15 cellular contexts compared by ENCODE assay signal in the genomic region with DNA sequence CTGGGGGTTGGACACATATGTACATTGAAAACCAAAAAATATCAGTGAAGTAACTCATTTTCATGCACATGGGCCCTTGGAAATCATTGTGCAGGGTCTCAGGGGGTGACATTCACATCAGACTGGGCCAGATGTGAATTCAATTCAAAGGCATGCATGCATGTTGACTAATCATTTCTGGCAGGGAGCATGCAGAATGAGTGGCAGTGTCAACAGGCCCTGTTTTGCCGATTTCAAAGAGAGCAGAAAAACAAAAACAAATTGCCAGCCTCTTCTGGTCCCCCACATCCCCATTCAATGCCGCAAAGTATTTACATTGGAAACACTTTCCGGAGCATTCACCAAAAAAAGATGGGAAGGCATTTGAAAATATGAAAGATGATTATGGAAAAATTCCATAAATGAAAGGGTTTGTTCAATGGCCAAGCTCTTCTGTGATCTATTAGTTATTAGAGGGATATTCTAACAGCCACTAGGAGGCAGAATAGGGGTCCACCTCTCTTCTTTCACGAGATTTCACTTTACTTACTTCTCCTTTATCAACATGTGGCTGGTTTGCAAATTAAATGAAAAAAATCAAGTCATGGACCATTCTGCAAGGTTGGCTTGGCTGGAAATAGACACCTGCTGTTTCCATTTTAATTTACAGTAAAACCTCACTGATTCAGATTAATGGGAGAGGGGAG.
DNase-seq lines count a peak whose midpoint lies in the region; ATAC-seq and TF ChIP-seq lines count a peak whose summit lies in the region.
"Had no signal": no experiment of that assay in that cellular context is flagged by ENCODE, and none has a peak within 500 bp of the region (broad histone marks: within the 10 kb centered on the region; RNA-seq: fewer than 3 reads in every experiment).

No MANE protein-coding gene starts in this region.

- no peaks in the 10 kb centered on the region for H3K27me3 ChIP-seq in osteoblast (ENCODE audit: insufficient read depth, low read length)

- no peaks in the 10 kb centered on the region for H3K9me3 ChIP-seq in osteoblast (ENCODE audit: low read depth, low read length)

- no peaks in the 10 kb centered on the region for H3K36me3 ChIP-seq in osteoblast (ENCODE audit: insufficient read depth, low read length)

- ATAC-seq in HG03097 (IDR thresholded peaks at IDR 0.05; ENCODE audit: low FRiP score, unreplicated experiment): no peak
- ATAC-seq: activated CD8-positive, alpha-beta T cell treated with anti-CD3 and anti-CD28 coated beads, Interleukin-2, amount 10 ng/mL, durations not matched to agents 7 days and 5 days; HepG2; natural killer cell had no signal

- H3K79me2 ChIP-seq in osteoblast (ENCODE audit: insufficient read depth, low read length): no peaks in the 10 kb centered on the region

- no peak overlapping the region for H3K4me2 ChIP-seq in osteoblast (ENCODE audit: insufficient read depth, low read length)

- H4K20me1 ChIP-seq in osteoblast (ENCODE audit: insufficient read depth, low read length): no peaks in the 10 kb centered on the region

- DNase-seq in DMS 273 (lab: John Stamatoyannopoulos, UW; ENCODE audit: unreplicated experiment) (peak; percentile 10), DMS 273 treated with DMSO at 0.1 percent for 48 hours (lab: John Stamatoyannopoulos, UW) (no peak), Kasumi-1 (lab: John Stamatoyannopoulos, UW) (peak; percentile 8 to 19), choroid plexus epithelial cell (ENCODE audit: low read depth) (peak; percentile 6), osteoblast (ENCODE audit: insufficient read length, low spot score, missing footprints) (no peak), GDM1 (lab: John Stamatoyannopoulos, UW) (no peak), NCI-H1092 treated with DMSO at 0.1 percent for 48 hours (lab: John Stamatoyannopoulos, UW) (no peak)
- DNase-seq: activated CD8-positive, alpha-beta T cell treated with anti-CD3 and anti-CD28 coated beads, Interleukin-2, amount 10 ng/mL, durations not matched to agents 7 days and 5 days; activated gamma-delta T cell treated with Interleukin-2 at 50 U/mL for 16 hours; DMS79; kidney glomerular epithelial cell; natural killer cell had no signal

- no peaks in the 10 kb centered on the region for H3K4me1 ChIP-seq in osteoblast (ENCODE audit: insufficient read depth, low read length)

- H3K27ac ChIP-seq in osteoblast (ENCODE audit: low read depth, low read length): no peak overlapping the region
- H3K27ac ChIP-seq: skin epidermis had no signal

- H2AFZ ChIP-seq in osteoblast (ENCODE audit: low read length): no peak overlapping the region

- TF ChIP-seq CTCF in choroid plexus epithelial cell (conservative IDR thresholded peaks at IDR 0.05; ENCODE audit: low read depth, low read length) (peak; percentile 37), osteoblast (IDR thresholded peaks at IDR 0.05; ENCODE audit: extremely low read depth, low read depth, low read length) (peak; percentile 38)

- H3K4me3 ChIP-seq in choroid plexus epithelial cell (ENCODE audit: low read depth, low read length): no peak overlapping the region
- H3K4me3 ChIP-seq in osteoblast (ENCODE audit: insufficient read depth, low read length): no peak overlapping the region
- H3K4me3 ChIP-seq: skin epidermis had no signal

Comparison
In these comparisons a context has a peak if more than half of its experiments do, and no peak if none do; other contexts are left out.
1. DNase-seq: peak in DMS 273 (single experiment), Kasumi-1 (2 of 2) and choroid plexus epithelial cell (single experiment); none in DMS 273 treated with DMSO at 0.1 percent for 48 hours (single experiment), osteoblast (single experiment), GDM1 (single experiment) and NCI-H1092 treated with DMSO at 0.1 percent for 48 hours (single experiment).